Comparison of ENCODE assay signal across 12 cellular contexts in genomic region chrX:24702362-24703184, GRCh38. TPM values are rescaled to one million over a fixed set of nuclear protein-coding genes. Genes with fewer than 3 reads are reported as not detected.
DNase-seq lines count a peak whose midpoint lies in the region; ATAC-seq lines count a peak whose summit lies in the region.
"Had no signal": no experiment of that assay in that cellular context is flagged by ENCODE, and none has a peak within 500 bp of the region (broad histone marks: within the 10 kb centered on the region; RNA-seq: fewer than 3 reads in every experiment).

No MANE protein-coding gene starts in this region.

- intact Hi-C loops in left colon (cut with DNase I, micrococcal nuclease) = no loop called here

- ATAC-seq in GM18517 (IDR thresholded peaks at IDR 0.05; ENCODE audit: unreplicated experiment) (peak; percentile 98), GM19438 (IDR thresholded peaks at IDR 0.05; ENCODE audit: low read depth, unreplicated experiment) (peak; percentile 99), HG02884 (IDR thresholded peaks at IDR 0.05; ENCODE audit: unreplicated experiment) (peak; percentile 98), HG03571 (IDR thresholded peaks at IDR 0.05; ENCODE audit: unreplicated experiment) (peak; percentile 99), left colon (no peak)

- DNase-seq in HuH-7 (ENCODE audit: low spot score) = no peak
- DNase-seq in KG1 (lab: John Stamatoyannopoulos, UW) = no peak
- no peak for DNase-seq in COR-L47 (lab: John Stamatoyannopoulos, UW)
- DNase-seq in left colon = no peak
- DNase-seq: DMS79 treated with DMSO at 0.1 percent for 48 hours; effector memory CD4-positive, alpha-beta T cell; HFFc6; hypothalamus had no signal

RNA-seq across cellular contexts. Expression of gene POLA1, which starts 8.9 kb away (rescaled TPM):
- 1 to 10 TPM; 6.4 to 7.9 TPM for total RNA-seq in left colon

RNA-seq across cellular contexts. Expression of gene PCYT1B, which starts 55.4 kb away (rescaled TPM):
- total RNA-seq in left colon = under 1 TPM in 1 of 2 donors, not detected in 1; 0.28 TPM
- total RNA-seq: HFFc6 had no signal
